ENCODE assay signal across 8 cellular contexts in genomic region chr16:16112450-16113053, GRCh38.
"Had no signal": no experiment of that assay in that cellular context is flagged by ENCODE, and none has a peak within 500 bp of the region (broad histone marks: within the 10 kb centered on the region; RNA-seq: fewer than 3 reads in every experiment).

No MANE protein-coding gene starts in this region.

- H3K4me1 ChIP-seq: HAP-1 had no signal

- H3K9me3 ChIP-seq: HAP-1 had no signal

- H2AFZ ChIP-seq: GM23248 had no signal

- H3K4me3 ChIP-seq: GM23248, HAP-1 had no signal

- ATAC-seq: HCT116 had no signal

- H3K27ac ChIP-seq: GM23248, HL-60 had no signal

- H3K9ac ChIP-seq: GM23248 had no signal

- DNase-seq: GM23248, GOT3, H7, Kasumi-1, KG1 had no signal
